ENCODE assay signal across 18 cellular contexts in genomic region chr14:22540811-22541360, GRCh38. TPM values are rescaled to one million over a fixed set of nuclear protein-coding genes. Genes with fewer than 3 reads are reported as not detected.
A peak's percentile ranks its signal among the peaks of the same experiment; 100 is the strongest.
DNase-seq lines count a peak whose midpoint lies in the region; ATAC-seq and TF ChIP-seq lines count a peak whose summit lies in the region.
"Had no signal": no experiment of that assay in that cellular context is flagged by ENCODE, and none has a peak within 500 bp of the region (broad histone marks: within the 10 kb centered on the region; RNA-seq: fewer than 3 reads in every experiment).

No MANE protein-coding gene starts in this region.

- no peaks in the 10 kb centered on the region for H3K27me3 ChIP-seq in CD8-positive, alpha-beta T cell (ENCODE audit: insufficient read depth, low read length)

- no peaks in the 10 kb centered on the region for H3K9me3 Mint-ChIP-seq in activated T-cell treated with anti-CD3 and anti-CD28 coated beads, Interleukin-2, amount 50 U/mL, for 24 hours
- no peaks in the 10 kb centered on the region for H3K9me3 Mint-ChIP-seq in CD8-positive, alpha-beta T cell
- H3K9me3 Mint-ChIP-seq in activated T-helper 1 cell treated with anti-CD3 and anti-CD28 coated beads, Interleukin-12 subunit alpha, Interleukin-12 subunit beta, Interleukin-2, Interleukin-4 antibody, amounts not matched to agents 30 ng/mL and 10 ng/mL and 1 ng/mL, durations not matched to agents 14 hours and 24 hours and 36 hours: no peaks in the 10 kb centered on the region
- H3K9me3 Mint-ChIP-seq in naive thymus-derived CD8-positive, alpha-beta T cell: no peaks in the 10 kb centered on the region
- H3K9me3 Mint-ChIP-seq: brain, nephron progenitor cell had no signal

- POLR2A ChIA-PET in CD8-positive, alpha-beta T cell (lab: Charles Lee): interaction anchor here (0.8 to 8.3 kb wide), 9 partner anchors 10 to 548 kb away, joined by 3 to 251 read pairs (median 10); no protein-coding TSS in a partner anchor
- POLR2A ChIA-PET in naive thymus-derived CD8-positive, alpha-beta T cell (lab: Charles Lee): interaction anchor here (0.6 to 20.6 kb wide), 8 partner anchors 10 to 562 kb away, joined by 3 to 879 read pairs (median 13); no protein-coding TSS in a partner anchor

- peaks cover 99% of the 10 kb centered on the region for H3K4me1 ChIP-seq in CD8-positive, alpha-beta T cell (ENCODE audit: insufficient read depth, low read length)

- H3K36me3 Mint-ChIP-seq in activated T-cell treated with anti-CD3 and anti-CD28 coated beads, Interleukin-2, amount 50 U/mL, for 24 hours (ENCODE audit: low read depth): peaks cover 99% of the 10 kb centered on the region
- peaks cover 95% of the 10 kb centered on the region for H3K36me3 Mint-ChIP-seq in CD8-positive, alpha-beta T cell
- peaks cover 94% of the 10 kb centered on the region for H3K36me3 Mint-ChIP-seq in activated T-helper 1 cell treated with anti-CD3 and anti-CD28 coated beads, Interleukin-12 subunit alpha, Interleukin-12 subunit beta, Interleukin-2, Interleukin-4 antibody, amounts not matched to agents 30 ng/mL and 10 ng/mL and 1 ng/mL, durations not matched to agents 14 hours and 24 hours and 36 hours (ENCODE audit: low read depth)
- peaks cover 30 to 96% (median 82%) of the 10 kb centered on the region in 3 donors for H3K36me3 Mint-ChIP-seq in naive thymus-derived CD8-positive, alpha-beta T cell
- H3K36me3 Mint-ChIP-seq: brain had no signal

- peak overlapping the region; percentile 97 for H3K27ac Mint-ChIP-seq in activated T-cell treated with anti-CD3 and anti-CD28 coated beads, Interleukin-2, amount 50 U/mL, for 24 hours
- H3K27ac Mint-ChIP-seq in CD8-positive, alpha-beta T cell: peak overlapping the region; percentile 93
- peak overlapping the region; percentile 94 for H3K27ac Mint-ChIP-seq in activated T-helper 1 cell treated with anti-CD3 and anti-CD28 coated beads, Interleukin-12 subunit alpha, Interleukin-12 subunit beta, Interleukin-2, Interleukin-4 antibody, amounts not matched to agents 30 ng/mL and 10 ng/mL and 1 ng/mL, durations not matched to agents 14 hours and 24 hours and 36 hours
- peak overlapping the region; percentile 90 to 100 (median 97) for H3K27ac Mint-ChIP-seq in naive thymus-derived CD8-positive, alpha-beta T cell
- H3K27ac Mint-ChIP-seq: brain, nephron progenitor cell had no signal

- peak overlapping the region; percentile 38 for H3K4me3 ChIP-seq in CD8-positive, alpha-beta T cell (ENCODE audit: low read depth, low read length)
- H3K4me3 ChIP-seq: GM23248 had no signal

- H3K36me3 ChIP-seq in CD8-positive, alpha-beta T cell (ENCODE audit: insufficient read depth, low read length): peaks cover 78% of the 10 kb centered on the region

- intact Hi-C loops in CD8-positive, alpha-beta T cell (cut with DNase I, micrococcal nuclease): loop anchor here (1.0 to 5.0 kb wide), 5 partner anchors 8 to 819 kb away; no protein-coding TSS in a partner anchor
- intact Hi-C loops in activated T-helper 1 cell treated with anti-CD3 and anti-CD28 coated beads, Interleukin-12 subunit alpha, Interleukin-12 subunit beta, Interleukin-2, Interleukin-4 antibody, amounts not matched to agents 30 ng/mL and 10 ng/mL and 1 ng/mL, durations not matched to agents 14 hours and 24 hours and 36 hours (cut with micrococcal nuclease): loop anchor here (1.0 kb wide), 1 partner anchor 9 kb away; no protein-coding TSS in a partner anchor

- peaks cover 96% of the 10 kb centered on the region for H3K4me1 Mint-ChIP-seq in activated T-cell treated with anti-CD3 and anti-CD28 coated beads, Interleukin-2, amount 50 U/mL, for 24 hours (ENCODE audit: low read depth)
- peaks cover 96% of the 10 kb centered on the region for H3K4me1 Mint-ChIP-seq in CD8-positive, alpha-beta T cell (ENCODE audit: low read depth)
- H3K4me1 Mint-ChIP-seq in activated T-helper 1 cell treated with anti-CD3 and anti-CD28 coated beads, Interleukin-12 subunit alpha, Interleukin-12 subunit beta, Interleukin-2, Interleukin-4 antibody, amounts not matched to agents 30 ng/mL and 10 ng/mL and 1 ng/mL, durations not matched to agents 14 hours and 24 hours and 36 hours (ENCODE audit: low read depth): peaks cover 96% of the 10 kb centered on the region
- peaks cover 58 to 98% (median 97%) of the 10 kb centered on the region in 4 donors for H3K4me1 Mint-ChIP-seq in naive thymus-derived CD8-positive, alpha-beta T cell

- DNase-seq in activated T-cell treated with anti-CD3 and anti-CD28 coated beads, Interleukin-2, amount 50 U/mL, for 24 hours: no peak
- no peak for DNase-seq in activated T-cell treated with anti-CD3 and anti-CD28 coated beads for 4 hours
- no peak for DNase-seq in CD8-positive, alpha-beta T cell
- DNase-seq in activated T-helper 1 cell treated with anti-CD3 and anti-CD28 coated beads, Interleukin-12 subunit alpha, Interleukin-12 subunit beta, Interleukin-2, Interleukin-4 antibody, amounts not matched to agents 30 ng/mL and 10 ng/mL and 1 ng/mL, durations not matched to agents 14 hours and 24 hours and 36 hours (ENCODE audit: low spot score): no peak
- DNase-seq in naive thymus-derived CD8-positive, alpha-beta T cell: no peak
- no peak for DNase-seq in RKO (ENCODE audit: low spot score)
- DNase-seq in NCI-H2029 (lab: John Stamatoyannopoulos, UW): no peak
- no peak for DNase-seq in HPDE6-E6E7 (ENCODE audit: extremely low spot score)
- DNase-seq: activated CD4-positive, alpha-beta T cell treated with anti-CD3 and anti-CD28 coated beads, Interleukin-2, amount 50 U/mL, for 4 hours; foreskin fibroblast; GM23248; mesendoderm; NCI-H1694; NCI-H345; nephron progenitor cell; trophoblast cell had no signal

- TF ChIP-seq CTCF in CD8-positive, alpha-beta T cell (IDR thresholded peaks at IDR 0.05): no peak

- H3K4me3 Mint-ChIP-seq in activated T-cell treated with anti-CD3 and anti-CD28 coated beads, Interleukin-2, amount 50 U/mL, for 24 hours: peak overlapping the region; percentile 86
- H3K4me3 Mint-ChIP-seq in CD8-positive, alpha-beta T cell: peak overlapping the region; percentile 76
- H3K4me3 Mint-ChIP-seq in activated T-helper 1 cell treated with anti-CD3 and anti-CD28 coated beads, Interleukin-12 subunit alpha, Interleukin-12 subunit beta, Interleukin-2, Interleukin-4 antibody, amounts not matched to agents 30 ng/mL and 10 ng/mL and 1 ng/mL, durations not matched to agents 14 hours and 24 hours and 36 hours: peak overlapping the region; percentile 88
- peak overlapping the region; percentile 70 to 89 (median 83) for H3K4me3 Mint-ChIP-seq in naive thymus-derived CD8-positive, alpha-beta T cell
- H3K4me3 Mint-ChIP-seq: brain, nephron progenitor cell had no signal

- H3K27ac ChIP-seq in CD8-positive, alpha-beta T cell (ENCODE audit: low read depth, low read length): peak overlapping the region; percentile 50
- H3K27ac ChIP-seq: GM23248 had no signal

- CTCF ChIA-PET in CD8-positive, alpha-beta T cell (lab: Charles Lee): interaction anchor here (1.0 to 7.4 kb wide), 17 partner anchors 9 to 700 kb away, joined by 3 to 67 read pairs (median 4); no protein-coding TSS in a partner anchor

- ATAC-seq in CD8-positive, alpha-beta T cell: no peak
- ATAC-seq in naive thymus-derived CD8-positive, alpha-beta T cell: peak in 1 of 2 donors; percentile 27
- ATAC-seq: SK-N-SH treated with all-trans-retinoic acid at 6 μM for 48 hours had no signal

- no peaks in the 10 kb centered on the region for H3K9me3 ChIP-seq in CD8-positive, alpha-beta T cell (ENCODE audit: low read length)

- no peaks in the 10 kb centered on the region for H3K27me3 Mint-ChIP-seq in activated T-cell treated with anti-CD3 and anti-CD28 coated beads, Interleukin-2, amount 50 U/mL, for 24 hours
- no peaks in the 10 kb centered on the region for H3K27me3 Mint-ChIP-seq in CD8-positive, alpha-beta T cell (ENCODE audit: low read depth)
- no peaks in the 10 kb centered on the region for H3K27me3 Mint-ChIP-seq in activated T-helper 1 cell treated with anti-CD3 and anti-CD28 coated beads, Interleukin-12 subunit alpha, Interleukin-12 subunit beta, Interleukin-2, Interleukin-4 antibody, amounts not matched to agents 30 ng/mL and 10 ng/mL and 1 ng/mL, durations not matched to agents 14 hours and 24 hours and 36 hours (ENCODE audit: insufficient read depth)
- no peaks in the 10 kb centered on the region for H3K27me3 Mint-ChIP-seq in naive thymus-derived CD8-positive, alpha-beta T cell

RNA-seq across cellular contexts. Expression of gene DAD1, which starts 48.1 kb away (rescaled TPM):
- 10 to 100 TPM; 27.2 to 35.6 TPM for total RNA-seq in CD8-positive, alpha-beta T cell
- 228 and 229 TPM in 2 replicates for total RNA-seq in activated T-helper 1 cell treated with anti-CD3 and anti-CD28 coated beads, Interleukin-12 subunit alpha, Interleukin-12 subunit beta, Interleukin-2, Interleukin-4 antibody, amounts not matched to agents 30 ng/mL and 10 ng/mL and 1 ng/mL, durations not matched to agents 14 hours and 24 hours and 36 hours
- 100 to 1,000 TPM; 120 to 122 TPM for total RNA-seq in naive thymus-derived CD8-positive, alpha-beta T cell
- 100 to 1,000 TPM; 610 to 660 (median 642) TPM for polyA plus RNA-seq in naive thymus-derived CD8-positive, alpha-beta T cell

RNA-seq across cellular contexts. Expression of gene ABHD4, which starts 57.2 kb away (rescaled TPM):
- total RNA-seq in CD8-positive, alpha-beta T cell: 1 to 10 TPM; 7.9 to 8.3 TPM
- 13.2 and 13.6 TPM in 2 replicates for total RNA-seq in activated T-helper 1 cell treated with anti-CD3 and anti-CD28 coated beads, Interleukin-12 subunit alpha, Interleukin-12 subunit beta, Interleukin-2, Interleukin-4 antibody, amounts not matched to agents 30 ng/mL and 10 ng/mL and 1 ng/mL, durations not matched to agents 14 hours and 24 hours and 36 hours
- 10 to 100 TPM; 22.2 to 22.6 TPM for total RNA-seq in naive thymus-derived CD8-positive, alpha-beta T cell
- polyA plus RNA-seq in naive thymus-derived CD8-positive, alpha-beta T cell: 10 to 100 TPM in 2 of 3 donors, 1 to 10 TPM in 1; 8.7 to 11.9 (median 11.1) TPM
